9 cellular contexts compared by ENCODE assay signal in the genomic region with DNA sequence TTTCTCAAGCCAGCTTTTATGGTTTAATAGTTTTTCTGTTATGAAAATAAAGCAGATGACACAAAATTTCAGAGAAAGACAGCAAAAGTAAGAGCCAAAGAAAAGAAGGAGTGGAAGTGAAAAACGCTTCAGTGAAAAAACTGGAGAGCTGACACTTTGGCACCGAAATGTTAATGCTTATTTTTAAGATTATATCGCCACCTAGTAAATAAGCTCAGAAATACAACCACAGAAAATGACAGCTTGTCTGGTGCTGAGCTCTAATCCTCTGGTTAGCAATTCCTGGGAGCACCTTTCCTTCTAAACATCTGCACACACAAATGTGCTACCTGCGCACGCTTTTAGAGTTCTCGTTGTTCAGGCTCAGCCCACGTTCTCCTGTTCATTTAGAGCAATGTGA.
DNase-seq lines count a peak whose midpoint lies in the region; ATAC-seq and TF ChIP-seq lines count a peak whose summit lies in the region.
"Had no signal": no experiment of that assay in that cellular context is flagged by ENCODE, and none has a peak within 500 bp of the region (broad histone marks: within the 10 kb centered on the region; RNA-seq: fewer than 3 reads in every experiment).

No MANE protein-coding gene starts in this region.

- no peak overlapping the region for H3K27ac ChIP-seq in heart right ventricle
- H3K27ac ChIP-seq in right cardiac atrium (ENCODE audit: low read length): no peak overlapping the region
- no peak overlapping the region for H3K27ac ChIP-seq in ovary

- H3K27me3 ChIP-seq in heart right ventricle (peaks cover 0 to 8% (median 0%) of the 10 kb centered on the region in 7 donors), right cardiac atrium (ENCODE audit: control insufficient read depth, insufficient read depth) (no peaks in the 10 kb centered on the region), ovary (no peaks in the 10 kb centered on the region)

- DNase-seq in heart right ventricle (no peak), right cardiac atrium (no peak), NCI-H345 treated with DMSO at 0.1 percent for 48 hours (lab: John Stamatoyannopoulos, UW; ENCODE audit: unreplicated experiment) (peak; percentile 41), left colon (no peak), ecto neural progenitor cell (ENCODE audit: low spot score) (no peak), ovary (no peak)

- peaks cover 9% of the 10 kb centered on the region for H3K4me1 Mint-ChIP-seq in brain

- TF ChIP-seq EP300 in ovary (IDR thresholded peaks at IDR 0.05): no peak

- H3K4me3 Mint-ChIP-seq in brain: no peak overlapping the region
- H3K4me3 Mint-ChIP-seq: activated naive CD8-positive, alpha-beta T cell had no signal

- H3K9me3 ChIP-seq in heart right ventricle: no peaks in the 10 kb centered on the region
- H3K9me3 ChIP-seq in right cardiac atrium (ENCODE audit: control insufficient read depth, low read length): no peaks in the 10 kb centered on the region
- H3K9me3 ChIP-seq in ovary: no peaks in the 10 kb centered on the region

- ATAC-seq in heart right ventricle: peak in 1 of 8 donors; percentile 45
- no peak for ATAC-seq in right cardiac atrium
- peak; percentile 73 for ATAC-seq in HG02884 (IDR thresholded peaks at IDR 0.05; ENCODE audit: unreplicated experiment)
- peak; percentile 59 for ATAC-seq in left colon

- no peak overlapping the region for H3K27ac Mint-ChIP-seq in brain
- H3K27ac Mint-ChIP-seq: activated naive CD8-positive, alpha-beta T cell had no signal

- WGBS in heart right ventricle, 2 donors: 22 to 34% methylated on average over 7 of the region's 7 CpGs
- 21% methylated on average over 7 of the region's 7 CpGs for WGBS in right cardiac atrium
- 10 to 17% (median 11%) methylated on average over 7 of the region's 7 CpGs for WGBS in ovary, 3 donors

- H3K27me3 Mint-ChIP-seq in brain: peaks cover 13% of the 10 kb centered on the region
- H3K27me3 Mint-ChIP-seq: activated naive CD8-positive, alpha-beta T cell had no signal

- no peak for TF ChIP-seq POLR2A in ovary (IDR thresholded peaks at IDR 0.05)

- H3K9me3 Mint-ChIP-seq in brain: no peaks in the 10 kb centered on the region

- no peaks in the 10 kb centered on the region for H3K36me3 Mint-ChIP-seq in brain
- H3K36me3 Mint-ChIP-seq: activated naive CD8-positive, alpha-beta T cell had no signal

- no peak overlapping the region for H3K4me3 ChIP-seq in heart right ventricle
- H3K4me3 ChIP-seq in right cardiac atrium (ENCODE audit: low read length): no peak overlapping the region
- no peak overlapping the region for H3K4me3 ChIP-seq in ovary

- no peaks in the 10 kb centered on the region for H3K4me1 ChIP-seq in heart right ventricle
- H3K4me1 ChIP-seq in right cardiac atrium (ENCODE audit: control insufficient read depth, insufficient read depth, low read length): no peaks in the 10 kb centered on the region
- H3K4me1 ChIP-seq in ovary (ENCODE audit: insufficient read depth): no peaks in the 10 kb centered on the region

- H3K36me3 ChIP-seq in heart right ventricle: no peaks in the 10 kb centered on the region
- no peaks in the 10 kb centered on the region for H3K36me3 ChIP-seq in ovary

- TF ChIP-seq CTCF in heart right ventricle (IDR thresholded peaks at IDR 0.05) (peak in 7 of 9 donors; percentile 33 to 59 (median 49)), brain (conservative IDR thresholded peaks at IDR 0.05) (peak; percentile 69 to 75), ovary (IDR thresholded peaks at IDR 0.05) (peak in 1 of 3 donors; percentile 30)

- intact Hi-C loops in heart right ventricle (cut with DNase I) (loop anchor here (1.0 to 10.0 kb wide), 8 partner anchors 304 to 734 kb away; no protein-coding TSS in a partner anchor), right cardiac atrium (cut with DNase I) (loop anchor here in 3 of 4 donors (5.0 to 10.0 kb wide), 3 partner anchors 72 to 732 kb away; no protein-coding TSS in a partner anchor), left colon (cut with DNase I, micrococcal nuclease) (loop anchor here in 1 of 2 donors (5.0 to 10.0 kb wide), 2 partner anchors 304 to 732 kb away; no protein-coding TSS in a partner anchor), ovary (cut with DNase I) (loop anchor here in 3 of 4 donors (5.0 to 10.0 kb wide), 3 partner anchors 309 to 732 kb away; no protein-coding TSS in a partner anchor)

Comparison
In these comparisons a context has a peak if more than half of its experiments do, and no peak if none do; other contexts are left out.
1. ATAC-seq: peak in HG02884 (single experiment) and left colon (single experiment); none in right cardiac atrium (0 of 2).